9 cellular contexts compared by ENCODE assay signal in the genomic region with DNA sequence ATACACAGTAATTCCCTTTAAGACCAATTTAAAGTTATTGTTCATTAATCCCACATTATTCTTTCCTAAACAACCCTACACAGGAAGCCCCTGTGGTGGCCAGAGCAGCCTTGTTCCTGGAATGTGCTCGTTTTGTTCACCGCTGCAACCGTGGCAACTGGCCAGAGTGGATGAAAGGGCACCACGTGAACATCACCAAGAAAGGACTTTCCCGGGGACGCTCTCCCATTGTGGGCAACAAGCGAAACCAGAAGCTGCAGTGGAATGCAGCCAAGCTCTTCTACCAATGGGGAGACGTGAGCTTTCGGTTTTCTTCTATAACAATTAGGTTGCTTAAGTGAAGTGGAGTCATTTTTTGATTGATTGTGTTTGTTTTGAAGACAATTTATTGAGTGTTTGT.
DNase-seq lines count a peak whose midpoint lies in the region; ATAC-seq, FAIRE-seq and TF ChIP-seq lines count a peak whose summit lies in the region.
"Had no signal": no experiment of that assay in that cellular context is flagged by ENCODE, and none has a peak within 500 bp of the region (broad histone marks: within the 10 kb centered on the region; RNA-seq: fewer than 3 reads in every experiment).

No MANE protein-coding gene starts in this region.

- H3K27me3 ChIP-seq in osteoblast (ENCODE audit: insufficient read depth, low read length): no peaks in the 10 kb centered on the region

- ATAC-seq in HG03342 (IDR thresholded peaks at IDR 0.05; ENCODE audit: unreplicated experiment): no peak

- no peaks in the 10 kb centered on the region for H3K79me2 ChIP-seq in osteoblast (ENCODE audit: insufficient read depth, low read length)

- peak; percentile 15 for FAIRE-seq in H54 (lab: Jason Lieb, UNC)

- no peaks in the 10 kb centered on the region for H3K36me3 ChIP-seq in osteoblast (ENCODE audit: insufficient read depth, low read length)

- TF ChIP-seq POLR2A in H54 (IDR thresholded peaks at IDR 0.05; ENCODE audit: low read depth, low read length): no peak

- TF ChIP-seq CTCF in fibroblast of pulmonary artery (IDR thresholded peaks at IDR 0.05; ENCODE audit: low read length, missing control alignments) (no peak), osteoblast (IDR thresholded peaks at IDR 0.05; ENCODE audit: extremely low read depth, low read depth, low read length) (no peak)

- H3K4me2 ChIP-seq in osteoblast (ENCODE audit: insufficient read depth, low read length): no peak overlapping the region

- no peaks in the 10 kb centered on the region for H3K9me3 ChIP-seq in osteoblast (ENCODE audit: low read depth, low read length)

- no peak overlapping the region for H3K27ac ChIP-seq in osteoblast (ENCODE audit: low read depth, low read length)

- DNase-seq in H54 (ENCODE audit: insufficient read length, low spot score): peak; percentile 8
- DNase-seq in RPMI8226: peak; percentile 88
- peak; percentile 4 for DNase-seq in fibroblast of pulmonary artery (ENCODE audit: low read depth)
- peak; percentile 8 for DNase-seq in osteoblast (ENCODE audit: insufficient read length, low spot score, missing footprints)
- no peak for DNase-seq in DMS53 treated with DMSO at 0.1 percent for 48 hours (lab: John Stamatoyannopoulos, UW; ENCODE audit: unreplicated experiment)
- DNase-seq in NCI-H2171 treated with DMSO at 0.1 percent for 48 hours (lab: John Stamatoyannopoulos, UW): no peak
- no peak for DNase-seq in activated gamma-delta T cell treated with Interleukin-2 at 50 U/mL for 16 hours
- DNase-seq: NCI-H526 had no signal

- no peaks in the 10 kb centered on the region for H3K4me1 ChIP-seq in osteoblast (ENCODE audit: insufficient read depth, low read length)

- no peak overlapping the region for H2AFZ ChIP-seq in osteoblast (ENCODE audit: low read length)

- H4K20me1 ChIP-seq in osteoblast (ENCODE audit: insufficient read depth, low read length): no peaks in the 10 kb centered on the region

- no peak overlapping the region for H3K4me3 ChIP-seq in fibroblast of pulmonary artery (replicated peaks; ENCODE audit: low read depth, low read length)
- H3K4me3 ChIP-seq in osteoblast (ENCODE audit: insufficient read depth, low read length): no peak overlapping the region

Comparison
In these comparisons a context has a peak if more than half of its experiments do, and no peak if none do; other contexts are left out.
1. DNase-seq: peak in H54 (single experiment), RPMI8226 (single experiment), fibroblast of pulmonary artery (single experiment) and osteoblast (single experiment); none in DMS53 treated with DMSO at 0.1 percent for 48 hours (single experiment), NCI-H2171 treated with DMSO at 0.1 percent for 48 hours (single experiment) and activated gamma-delta T cell treated with Interleukin-2 at 50 U/mL for 16 hours (single experiment).